In genomic region chr6:23969344-23969743, GRCh38 we compare ENCODE assay signal across 11 cellular contexts.
"Had no signal": no experiment of that assay in that cellular context is flagged by ENCODE, and none has a peak within 500 bp of the region (broad histone marks: within the 10 kb centered on the region; RNA-seq: fewer than 3 reads in every experiment).

No MANE protein-coding gene starts in this region.

- DNase-seq: GM23248, GOT3, H7, H9, HCEC 1CT, HFFc6 had no signal

- H3K27ac ChIP-seq: GM23248 had no signal

- H3K4me2 ChIP-seq: GM23338 had no signal

- ATAC-seq: GM23338, HCT116 had no signal

- H3K9ac ChIP-seq: GM23248 had no signal

- FAIRE-seq: H1, H54 had no signal

- H3K9me3 ChIP-seq: HAP-1 had no signal

- H2AFZ ChIP-seq: GM23248, GM23338 had no signal

- H3K4me3 ChIP-seq: GM23248, GM23338, HAP-1 had no signal

- H3K4me1 ChIP-seq: HAP-1 had no signal

- H3K36me3 ChIP-seq: HAP-1 had no signal
